ENCODE assay signal across 8 cellular contexts in genomic region chr9:87678650-87679355, GRCh38. TPM values are rescaled to one million over a fixed set of nuclear protein-coding genes. Genes with fewer than 3 reads are reported as not detected.
DNase-seq lines count a peak whose midpoint lies in the region; ATAC-seq, FAIRE-seq and TF ChIP-seq lines count a peak whose summit lies in the region.

No MANE protein-coding gene starts in this region.

- POLR2A ChIA-PET in activated CD4-positive, alpha-beta T cell treated with anti-CD3 and anti-CD28 coated beads for 36 hours (lab: Charles Lee), result no interaction called here

- H3K27ac Mint-ChIP-seq in activated CD4-positive, alpha-beta T cell treated with anti-CD3 and anti-CD28 coated beads for 36 hours, result no peak overlapping the region
- H3K27ac Mint-ChIP-seq in endothelial cell (ENCODE audit: unreplicated experiment), result no peak overlapping the region

- peak; percentile 55 for DNase-seq in activated CD4-positive, alpha-beta T cell treated with anti-CD3 and anti-CD28 coated beads for 36 hours
- DNase-seq in activated CD4-positive, alpha-beta T cell treated with anti-CD3 and anti-CD28 coated beads for 1 hour, result no peak
- peak; percentile 62 for DNase-seq in LoVo (ENCODE audit: low spot score)
- DNase-seq in SW480 (ENCODE audit: low spot score), result peak; percentile 64
- peak; percentile 72 for DNase-seq in endothelial cell (ENCODE audit: low spot score)
- DNase-seq in medulla oblongata (ENCODE audit: extremely low spot score), result peak; percentile 91
- peak; percentile 73 for DNase-seq in urothelium cell line (ENCODE audit: low spot score)

- H3K4me1 Mint-ChIP-seq in activated CD4-positive, alpha-beta T cell treated with anti-CD3 and anti-CD28 coated beads for 36 hours, result peaks cover 11% of the 10 kb centered on the region
- peaks cover 4% of the 10 kb centered on the region for H3K4me1 Mint-ChIP-seq in endothelial cell (ENCODE audit: unreplicated experiment)

- intact Hi-C loops in activated CD4-positive, alpha-beta T cell treated with anti-CD3 and anti-CD28 coated beads for 36 hours (cut with DNase I, micrococcal nuclease), result loop anchor here (1.0 to 5.0 kb wide), 2 partner anchors 134 to 153 kb away; no protein-coding TSS in a partner anchor

- FAIRE-seq in urothelium cell line (lab: Jason Lieb, UNC), result no peak

- no peaks in the 10 kb centered on the region for H3K36me3 Mint-ChIP-seq in activated CD4-positive, alpha-beta T cell treated with anti-CD3 and anti-CD28 coated beads for 36 hours (ENCODE audit: low read depth)
- no peaks in the 10 kb centered on the region for H3K36me3 Mint-ChIP-seq in endothelial cell (ENCODE audit: low read depth, unreplicated experiment)

- H3K27me3 Mint-ChIP-seq in activated CD4-positive, alpha-beta T cell treated with anti-CD3 and anti-CD28 coated beads for 36 hours, result no peaks in the 10 kb centered on the region
- peaks cover 6% of the 10 kb centered on the region for H3K27me3 Mint-ChIP-seq in endothelial cell (ENCODE audit: unreplicated experiment)

- TF ChIP-seq CTCF in endothelial cell (IDR thresholded peaks at IDR 0.05; ENCODE audit: unreplicated experiment), result peak; percentile 85

- ATAC-seq in activated CD4-positive, alpha-beta T cell treated with anti-CD3 and anti-CD28 coated beads for 36 hours, result peak; percentile 36
- no peak for ATAC-seq in GM19023 (IDR thresholded peaks at IDR 0.05; ENCODE audit: unreplicated experiment)

- no peaks in the 10 kb centered on the region for H3K9me3 Mint-ChIP-seq in activated CD4-positive, alpha-beta T cell treated with anti-CD3 and anti-CD28 coated beads for 36 hours (ENCODE audit: low read depth)
- no peaks in the 10 kb centered on the region for H3K9me3 Mint-ChIP-seq in endothelial cell (ENCODE audit: unreplicated experiment)

- CTCF ChIA-PET in activated CD4-positive, alpha-beta T cell treated with anti-CD3 and anti-CD28 coated beads for 36 hours (lab: Charles Lee), result interaction anchor here (0.7 to 1.0 kb wide), 4 partner anchors 10 to 518 kb away, joined by 3 to 4 read pairs (median 3); no protein-coding TSS in a partner anchor

- no peak overlapping the region for H3K4me3 Mint-ChIP-seq in activated CD4-positive, alpha-beta T cell treated with anti-CD3 and anti-CD28 coated beads for 36 hours
- H3K4me3 Mint-ChIP-seq in endothelial cell (ENCODE audit: unreplicated experiment), result no peak overlapping the region

RNA-seq across cellular contexts. Expression of gene CTSL, which starts 47.1 kb away (rescaled TPM):
- total RNA-seq in activated CD4-positive, alpha-beta T cell treated with anti-CD3 and anti-CD28 coated beads for 36 hours, result 1 to 10 TPM; 4.6 to 6.1 TPM
- total RNA-seq in endothelial cell (ENCODE audit: unreplicated experiment), result 90.6 TPM

Comparison
In these comparisons a context has a peak if more than half of its experiments do, and no peak if none do; other contexts are left out.
1. RNA of gene CTSL, which starts 47.1 kb away (total RNA-seq): 90.6 TPM in endothelial cell (single experiment); 4.6 to 6.1 TPM in activated CD4-positive, alpha-beta T cell treated with anti-CD3 and anti-CD28 coated beads for 36 hours; every median in the first group is over 10 times any median in the second.